In genomic region chr4:124202106-124202505, GRCh38 we compare ENCODE assay signal across 19 cellular contexts.
A peak's percentile ranks its signal among the peaks of the same experiment; 100 is the strongest.
DNase-seq lines count a peak whose midpoint lies in the region; ATAC-seq and TF ChIP-seq lines count a peak whose summit lies in the region.
"Had no signal": no experiment of that assay in that cellular context is flagged by ENCODE, and none has a peak within 500 bp of the region (broad histone marks: within the 10 kb centered on the region; RNA-seq: fewer than 3 reads in every experiment).

No MANE protein-coding gene starts in this region.

- TF ChIP-seq CTCF in MCF 10A (IDR thresholded peaks at IDR 0.05; ENCODE audit: unreplicated experiment), result no peak
- peak in 1 of 2 donors; percentile 36 for TF ChIP-seq CTCF in mammary epithelial cell (conservative IDR thresholded peaks at IDR 0.05 in 1 of 2, IDR thresholded peaks at IDR 0.05 in 1 of 2; ENCODE audit: extremely low read depth in 1 of 2, insufficient read depth in 1 of 2, low read depth in 1 of 2, low read length in 2 of 2)
- peak; percentile 17 for TF ChIP-seq CTCF in upper lobe of right lung (IDR thresholded peaks at IDR 0.05)
- TF ChIP-seq CTCF in endothelial cell (IDR thresholded peaks at IDR 0.05; ENCODE audit: unreplicated experiment), result no peak

- peaks cover 3% of the 10 kb centered on the region for H3K4me1 ChIP-seq in mammary epithelial cell (ENCODE audit: insufficient read depth, low read length)
- H3K4me1 ChIP-seq in upper lobe of right lung, result no peaks in the 10 kb centered on the region

- no peak overlapping the region for H3K4me2 ChIP-seq in mammary epithelial cell (ENCODE audit: insufficient read depth, low read depth, low read length)
- H3K4me2 ChIP-seq: KMS-11 had no signal

- H3K27ac Mint-ChIP-seq in MCF 10A (ENCODE audit: low read depth, unreplicated experiment) (peak overlapping the region; percentile 37), endothelial cell (ENCODE audit: unreplicated experiment) (no peak overlapping the region)
- H3K27ac Mint-ChIP-seq: naive thymus-derived CD8-positive, alpha-beta T cell had no signal

- peak; percentile 43 for ATAC-seq in left ventricle myocardium superior
- no peak for ATAC-seq in upper lobe of right lung
- no peak for ATAC-seq in GM19351 (IDR thresholded peaks at IDR 0.05; ENCODE audit: unreplicated experiment)
- ATAC-seq: gastrocnemius medialis; naive thymus-derived CD8-positive, alpha-beta T cell had no signal

- H3K4me1 Mint-ChIP-seq in MCF 10A (ENCODE audit: insufficient read depth, unreplicated experiment), result peaks cover 36% of the 10 kb centered on the region
- H3K4me1 Mint-ChIP-seq in endothelial cell (ENCODE audit: unreplicated experiment), result peaks cover 8% of the 10 kb centered on the region
- H3K4me1 Mint-ChIP-seq: naive thymus-derived CD8-positive, alpha-beta T cell had no signal

- H2AFZ ChIP-seq in mammary epithelial cell (ENCODE audit: low read depth, low read length), result no peak overlapping the region

- H4K20me1 ChIP-seq in mammary epithelial cell (ENCODE audit: insufficient read depth, low read length), result no peaks in the 10 kb centered on the region

- BruUV-seq in MCF 10A (replicated peaks; lab: Mats Ljungman, UMichigan) (no TSS peak), mammary epithelial cell (replicated peaks; lab: Mats Ljungman, UMichigan) (no TSS peak)

- POLR2A ChIA-PET in MCF 10A (lab: Yijun Ruan, JAX), result interaction anchor here (1.7 kb wide), 1 partner anchor 11 kb away, joined by 3 read pairs; no protein-coding TSS in a partner anchor

- in situ Hi-C loops in mammary epithelial cell (cut with MboI; ENCODE audit: low sequenced_read_pairs in 2 of 2), result no loop called here

- DNase-seq in MCF 10A (ENCODE audit: unreplicated experiment) (peak; percentile 34), mammary epithelial cell (no peak), cerebellar cortex (ENCODE audit: low spot score) (peak; percentile 9), left ventricle myocardium superior (no peak), upper lobe of right lung (no peak), activated gamma-delta T cell (lab: John Stamatoyannopoulos, UW) (no peak), endothelial cell (ENCODE audit: low spot score) (no peak)
- DNase-seq: 8988T; activated CD4-positive, alpha-beta T cell treated with anti-CD3 and anti-CD28 coated beads, Interleukin-2, amount 50 U/mL, for 4 hours; activated effector memory CD4-positive, alpha-beta T cell treated with Interleukin-2 at 50 U/mL for 16 hours; Calu3; cerebellar nuclear complex; naive thymus-derived CD8-positive, alpha-beta T cell; NCI-H187; NCI-H526 had no signal

- no peaks in the 10 kb centered on the region for H3K9me3 Mint-ChIP-seq in MCF 10A (ENCODE audit: unreplicated experiment)
- no peaks in the 10 kb centered on the region for H3K9me3 Mint-ChIP-seq in endothelial cell (ENCODE audit: unreplicated experiment)

- no peaks in the 10 kb centered on the region for H3K36me3 Mint-ChIP-seq in MCF 10A (ENCODE audit: insufficient read depth, unreplicated experiment)
- H3K36me3 Mint-ChIP-seq in endothelial cell (ENCODE audit: low read depth, unreplicated experiment), result no peaks in the 10 kb centered on the region
- H3K36me3 Mint-ChIP-seq: naive thymus-derived CD8-positive, alpha-beta T cell had no signal

- no peaks in the 10 kb centered on the region for H3K79me2 ChIP-seq in mammary epithelial cell (ENCODE audit: insufficient read depth, low read length)

- intact Hi-C loops in MCF 10A (cut with micrococcal nuclease), result no loop called here
- intact Hi-C loops in mammary epithelial cell (cut with micrococcal nuclease), result no loop called here
- intact Hi-C loops in left ventricle myocardium superior (cut with micrococcal nuclease), result no loop called here
- intact Hi-C loops in upper lobe of right lung (cut with DNase I), result no loop called here

- H3K36me3 ChIP-seq in mammary epithelial cell (ENCODE audit: insufficient read depth, low read length), result no peaks in the 10 kb centered on the region
- no peaks in the 10 kb centered on the region for H3K36me3 ChIP-seq in upper lobe of right lung
- H3K36me3 ChIP-seq: gastrocnemius medialis, tibial nerve had no signal

- H3K4me3 Mint-ChIP-seq in MCF 10A (ENCODE audit: unreplicated experiment), result peak overlapping the region; percentile 0
- no peak overlapping the region for H3K4me3 Mint-ChIP-seq in endothelial cell (ENCODE audit: unreplicated experiment)
- H3K4me3 Mint-ChIP-seq: naive thymus-derived CD8-positive, alpha-beta T cell had no signal

- H3K9ac ChIP-seq in mammary epithelial cell (ENCODE audit: insufficient read depth, low read length), result no peak overlapping the region
- H3K9ac ChIP-seq: KMS-11 had no signal

- H3K27ac ChIP-seq in mammary epithelial cell (ENCODE audit: insufficient read depth, low read depth, low read length), result no peak overlapping the region
- no peak overlapping the region for H3K27ac ChIP-seq in upper lobe of right lung
- H3K27ac ChIP-seq: gastrocnemius medialis, KMS-11, tibial nerve had no signal

- CTCF ChIA-PET in MCF 10A (lab: Yijun Ruan, JAX), result interaction anchor here (0.6 to 1.9 kb wide), 5 partner anchors 10 to 429 kb away, joined by 3 to 6 read pairs (median 4); no protein-coding TSS in a partner anchor
- CTCF ChIA-PET in mammary epithelial cell (lab: Charles Lee; ENCODE audit: low non-redundant PET), result no interaction called here

- H3K9me3 ChIP-seq in mammary epithelial cell (replicated peaks; ENCODE audit: insufficient read depth, low read length) (no peaks in the 10 kb centered on the region), upper lobe of right lung (no peaks in the 10 kb centered on the region)
- H3K9me3 ChIP-seq: gastrocnemius medialis, tibial nerve had no signal

- H3K27me3 Mint-ChIP-seq in MCF 10A (ENCODE audit: insufficient read depth, unreplicated experiment) (no peaks in the 10 kb centered on the region), endothelial cell (ENCODE audit: unreplicated experiment) (no peaks in the 10 kb centered on the region)

- H3K27me3 ChIP-seq in mammary epithelial cell (ENCODE audit: insufficient read depth, low read length), result no peaks in the 10 kb centered on the region
- no peaks in the 10 kb centered on the region for H3K27me3 ChIP-seq in upper lobe of right lung
- H3K27me3 ChIP-seq: gastrocnemius medialis, tibial nerve had no signal

- no peak overlapping the region for H3K4me3 ChIP-seq in mammary epithelial cell (replicated peaks in 1 of 3; ENCODE audit: insufficient read depth in 1 of 3, low read depth in 2 of 3, low read length in 3 of 3)
- H3K4me3 ChIP-seq in upper lobe of right lung, result no peak overlapping the region
- H3K4me3 ChIP-seq: gastrocnemius medialis, tibial nerve had no signal

- 15% methylated on average over 2 of the region's 2 CpGs for WGBS in mammary epithelial cell (ENCODE audit: low coverage, missing lambda C conversion rate)

- dilution Hi-C loops in mammary epithelial cell (cut with HindIII; ENCODE audit: low sequenced_read_pairs), result no loop called here

Comparison
In these comparisons a context has a peak if more than half of its experiments do, and no peak if none do; other contexts are left out.
1. DNase-seq: peak in MCF 10A (single experiment) and cerebellar cortex (single experiment); none in mammary epithelial cell (single experiment), left ventricle myocardium superior (single experiment), upper lobe of right lung (single experiment), activated gamma-delta T cell (single experiment) and endothelial cell (single experiment).